Comparison of ENCODE assay signal across 14 cellular contexts in genomic region chr21:29639366-29640232, GRCh38.
DNase-seq lines count a peak whose midpoint lies in the region; ATAC-seq lines count a peak whose summit lies in the region.
"Had no signal": no experiment of that assay in that cellular context is flagged by ENCODE, and none has a peak within 500 bp of the region (broad histone marks: within the 10 kb centered on the region; RNA-seq: fewer than 3 reads in every experiment).

No MANE protein-coding gene starts in this region.

- H3K4me3 Mint-ChIP-seq in activated CD8-positive, alpha-beta memory T cell treated with anti-CD3 and anti-CD28 coated beads, Interleukin-2, amount 10 ng/mL, durations not matched to agents 7 days and 5 days: no peak overlapping the region

- no peak overlapping the region for H3K27ac Mint-ChIP-seq in activated CD8-positive, alpha-beta memory T cell treated with anti-CD3 and anti-CD28 coated beads, Interleukin-2, amount 10 ng/mL, durations not matched to agents 7 days and 5 days

- H3K4me1 Mint-ChIP-seq in activated CD8-positive, alpha-beta memory T cell treated with anti-CD3 and anti-CD28 coated beads, Interleukin-2, amount 10 ng/mL, durations not matched to agents 7 days and 5 days: no peaks in the 10 kb centered on the region

- no peaks in the 10 kb centered on the region for H3K9me3 Mint-ChIP-seq in activated CD8-positive, alpha-beta memory T cell treated with anti-CD3 and anti-CD28 coated beads, Interleukin-2, amount 10 ng/mL, durations not matched to agents 7 days and 5 days (ENCODE audit: low read depth)

- no peak overlapping the region; a peak in 1 of 20 replicates for H3K4me3 ChIP-seq in BLaER1 treated with 17β-estradiol and CSF1 and Interleukin-3, amounts not matched to agents 10 nM and 100 nM
- H3K4me3 ChIP-seq: gastrocnemius medialis, skin epidermis, tibial nerve had no signal

- peaks cover 0 to 42% (median 17%) of the 10 kb centered on the region in 10 experiments; a peak in 16 of 20 replicates for H3K4me1 ChIP-seq in BLaER1 treated with 17β-estradiol and CSF1 and Interleukin-3, amounts not matched to agents 10 nM and 100 nM
- H3K4me1 ChIP-seq: gastrocnemius medialis, tibial nerve had no signal

- H3K27ac ChIP-seq in BLaER1 treated with 17β-estradiol and CSF1 and Interleukin-3, amounts not matched to agents 10 nM and 100 nM: peak overlapping the region in 8 of 11 experiments; percentile 4 to 64 (median 38); a peak in 10 of 22 replicates
- H3K27ac ChIP-seq: gastrocnemius medialis, skin epidermis, tibial nerve had no signal

- H4K20me1 ChIP-seq in BLaER1 treated with 17β-estradiol and CSF1 and Interleukin-3, amounts not matched to agents 10 nM and 100 nM: no peaks in the 10 kb centered on the region

- DNase-seq in NCI-H524 (lab: John Stamatoyannopoulos, UW): peak; percentile 8 to 76
- DNase-seq in activated CD8-positive, alpha-beta memory T cell treated with anti-CD3 and anti-CD28 coated beads, Interleukin-2, amount 10 ng/mL, durations not matched to agents 7 days and 5 days: no peak
- no peak for DNase-seq in SHP77 treated with DMSO at 0.1 percent for 48 hours (lab: John Stamatoyannopoulos, UW)
- DNase-seq in NCI-H82 (lab: John Stamatoyannopoulos, UW): no peak
- no peak for DNase-seq in DMS53 treated with DMSO at 0.1 percent for 48 hours (lab: John Stamatoyannopoulos, UW; ENCODE audit: unreplicated experiment)
- DNase-seq: activated CD8-positive, alpha-beta memory T cell treated with anti-CD3 and anti-CD28 coated beads, Interleukin-2, amount 50 U/mL, for 4 hours; DMS 273 treated with DMSO at 0.1 percent for 48 hours; gastrocnemius medialis; islet precursor cell had no signal

- ATAC-seq in GM19395 (IDR thresholded peaks at IDR 0.05; ENCODE audit: unreplicated experiment) (peak; percentile 41), HG02870 (IDR thresholded peaks at IDR 0.05; ENCODE audit: unreplicated experiment) (peak; percentile 44)
- no peak for ATAC-seq in activated CD8-positive, alpha-beta memory T cell treated with anti-CD3 and anti-CD28 coated beads, Interleukin-2, amount 10 ng/mL, durations not matched to agents 7 days and 5 days
- ATAC-seq: gastrocnemius medialis had no signal

- peak overlapping the region in 3 of 11 experiments; percentile 11 to 42 (median 36); a peak in 4 of 22 replicates for H3K9ac ChIP-seq in BLaER1 treated with 17β-estradiol and CSF1 and Interleukin-3, amounts not matched to agents 10 nM and 100 nM

- peaks cover 0 to 10% (median 0%) of the 10 kb centered on the region in 11 experiments; a peak in 1 of 22 replicates for H3K36me3 ChIP-seq in BLaER1 treated with 17β-estradiol and CSF1 and Interleukin-3, amounts not matched to agents 10 nM and 100 nM
- H3K36me3 ChIP-seq: gastrocnemius medialis, tibial nerve had no signal

- peaks cover 0 to 18% (median 10%) of the 10 kb centered on the region in 11 experiments; a peak in 11 of 22 replicates for H3K9me3 ChIP-seq in BLaER1 treated with 17β-estradiol and CSF1 and Interleukin-3, amounts not matched to agents 10 nM and 100 nM (replicated peaks in 1 of 11)
- H3K9me3 ChIP-seq: gastrocnemius medialis, tibial nerve had no signal

- H3K36me3 Mint-ChIP-seq in activated CD8-positive, alpha-beta memory T cell treated with anti-CD3 and anti-CD28 coated beads, Interleukin-2, amount 10 ng/mL, durations not matched to agents 7 days and 5 days: no peaks in the 10 kb centered on the region

- no peaks in the 10 kb centered on the region for H3K27me3 ChIP-seq in BLaER1 treated with 17β-estradiol and CSF1 and Interleukin-3, amounts not matched to agents 10 nM and 100 nM
- H3K27me3 ChIP-seq: gastrocnemius medialis, tibial nerve had no signal

- CTCF ChIA-PET in activated CD8-positive, alpha-beta memory T cell treated with anti-CD3 and anti-CD28 coated beads, Interleukin-2, amount 10 ng/mL, durations not matched to agents 7 days and 5 days (lab: Charles Lee): no interaction called here

- peak overlapping the region; percentile 5 to 80 (median 33); a peak in 17 of 22 replicates for H3K4me2 ChIP-seq in BLaER1 treated with 17β-estradiol and CSF1 and Interleukin-3, amounts not matched to agents 10 nM and 100 nM

- no peaks in the 10 kb centered on the region for H3K27me3 Mint-ChIP-seq in activated CD8-positive, alpha-beta memory T cell treated with anti-CD3 and anti-CD28 coated beads, Interleukin-2, amount 10 ng/mL, durations not matched to agents 7 days and 5 days

Comparison
In these comparisons a context has a peak if more than half of its experiments do, and no peak if none do; other contexts are left out.
1. DNase-seq: peak in NCI-H524 (2 of 2); none in activated CD8-positive, alpha-beta memory T cell treated with anti-CD3 and anti-CD28 coated beads, Interleukin-2, amount 10 ng/mL, durations not matched to agents 7 days and 5 days (single experiment), SHP77 treated with DMSO at 0.1 percent for 48 hours (single experiment), NCI-H82 (single experiment) and DMS53 treated with DMSO at 0.1 percent for 48 hours (single experiment).